In genomic region chr2:110910404-110910803, GRCh38 we compare ENCODE assay signal across 26 cellular contexts.
"Had no signal": no experiment of that assay in that cellular context is flagged by ENCODE, and none has a peak within 500 bp of the region (broad histone marks: within the 10 kb centered on the region; RNA-seq: fewer than 3 reads in every experiment).

No MANE protein-coding gene starts in this region.

- H3K4me1 Mint-ChIP-seq: activated CD4-positive, alpha-beta T cell treated with anti-CD3 and anti-CD28 coated beads, Interleukin-2, amount 10 ng/mL, durations not matched to agents 24 days and 14 days; neural crest cell had no signal

- H3K4me3 Mint-ChIP-seq: activated CD4-positive, alpha-beta memory T cell treated with anti-CD3 and anti-CD28 coated beads, Interleukin-2, amount 10 ng/mL, durations not matched to agents 7 days and 5 days; activated CD4-positive, alpha-beta T cell treated with anti-CD3 and anti-CD28 coated beads, Interleukin-2, amount 10 ng/mL, durations not matched to agents 24 days and 14 days; activated naive CD8-positive, alpha-beta T cell treated with anti-CD3 and anti-CD28 coated beads, Interleukin-2, amount 10 ng/mL, durations not matched to agents 7 days and 5 days; activated T-helper 1 cell treated with anti-CD3 and anti-CD28 coated beads, Interleukin-12 subunit alpha, Interleukin-12 subunit beta, Interleukin-2, Interleukin-4 antibody, amounts not matched to agents 30 ng/mL and 10 ng/mL and 1 ng/mL, durations not matched to agents 14 hours and 24 hours and 36 hours; effector memory CD8-positive, alpha-beta T cell; immature natural killer cell; neural crest cell had no signal

- FAIRE-seq: bronchial epithelial cell, endothelial cell of umbilical vein had no signal

- ATAC-seq: activated CD4-positive, CD25-positive, alpha-beta regulatory T cell treated with anti-CD3 and anti-CD28 coated beads, Interleukin-2, amount 50 U/mL, for 24 hours; effector memory CD8-positive, alpha-beta T cell; esophagus mucosa; left lobe of liver; lower lobe of right lung; right lobe of liver had no signal

- DNase-seq: activated CD4-positive, alpha-beta memory T cell treated with anti-CD3 and anti-CD28 coated beads, Interleukin-2, amount 10 ng/mL, durations not matched to agents 7 days and 5 days; activated CD4-positive, alpha-beta T cell treated with anti-CD3 and anti-CD28 coated beads, Interleukin-2, amount 10 ng/mL, durations not matched to agents 24 days and 14 days; activated naive CD8-positive, alpha-beta T cell treated with anti-CD3 and anti-CD28 coated beads, Interleukin-2, amount 10 ng/mL, durations not matched to agents 7 days and 5 days; amygdala; colonic mucosa; dorsolateral prefrontal cortex; effector memory CD8-positive, alpha-beta T cell; foreskin melanocyte; glutamatergic neuron; immature natural killer cell; lower lobe of right lung; mesendoderm; mucosa of descending colon; occipital lobe; posterior cingulate gyrus; right lobe of liver; stimulated activated CD4-positive, alpha-beta T cell treated with anti-CD3 and anti-CD28 coated beads, Interleukin-1b, Interleukin-23, amount 100 ng/mL, for 48 hours; stimulated activated naive CD4-positive, alpha-beta T cell; upper lobe of left lung had no signal

- H3K27ac Mint-ChIP-seq: activated CD4-positive, alpha-beta memory T cell treated with anti-CD3 and anti-CD28 coated beads, Interleukin-2, amount 10 ng/mL, durations not matched to agents 7 days and 5 days; activated CD4-positive, alpha-beta T cell treated with anti-CD3 and anti-CD28 coated beads, Interleukin-2, amount 10 ng/mL, durations not matched to agents 24 days and 14 days; activated naive CD8-positive, alpha-beta T cell treated with anti-CD3 and anti-CD28 coated beads, Interleukin-2, amount 10 ng/mL, durations not matched to agents 7 days and 5 days; activated T-helper 1 cell treated with anti-CD3 and anti-CD28 coated beads, Interleukin-12 subunit alpha, Interleukin-12 subunit beta, Interleukin-2, Interleukin-4 antibody, amounts not matched to agents 30 ng/mL and 10 ng/mL and 1 ng/mL, durations not matched to agents 14 hours and 24 hours and 36 hours; effector memory CD8-positive, alpha-beta T cell; immature natural killer cell had no signal
